In genomic region chr15:65832549-65833364, GRCh38 we compare ENCODE assay signal across 8 cellular contexts. TPM values are rescaled to one million over a fixed set of nuclear protein-coding genes. Genes with fewer than 3 reads are reported as not detected.
DNase-seq lines count a peak whose midpoint lies in the region; ATAC-seq and TF ChIP-seq lines count a peak whose summit lies in the region.

No MANE protein-coding gene starts in this region.

- H3K36me3 ChIP-seq in ES-I3 (ENCODE audit: insufficient read depth, low read length) (no peaks in the 10 kb centered on the region), Loucy (ENCODE audit: insufficient read depth, low read length) (no peaks in the 10 kb centered on the region)

- H3K27ac ChIP-seq in foreskin keratinocyte: no peak overlapping the region

- H3K27me3 Mint-ChIP-seq in activated naive CD4-positive, alpha-beta T cell treated with anti-CD3 and anti-CD28 coated beads, Interleukin-2, amount 10 ng/mL, durations not matched to agents 7 days and 5 days: no peaks in the 10 kb centered on the region
- H3K27me3 Mint-ChIP-seq in nephron (ENCODE audit: low read depth): no peaks in the 10 kb centered on the region

- H3K4me3 ChIP-seq in Loucy (ENCODE audit: low read length, poor library complexity, severe bottlenecking): peak overlapping the region; percentile 44

- peaks cover 16% of the 10 kb centered on the region for H3K4me1 ChIP-seq in ES-I3 (ENCODE audit: insufficient read depth, low read length)
- peaks cover 35% of the 10 kb centered on the region for H3K4me1 ChIP-seq in Loucy (ENCODE audit: insufficient read depth, low read length, poor library complexity, severe bottlenecking)
- peaks cover 9% of the 10 kb centered on the region for H3K4me1 ChIP-seq in foreskin keratinocyte

- H3K4me3 Mint-ChIP-seq in activated naive CD4-positive, alpha-beta T cell treated with anti-CD3 and anti-CD28 coated beads, Interleukin-2, amount 10 ng/mL, durations not matched to agents 7 days and 5 days: peak overlapping the region; percentile 64
- H3K4me3 Mint-ChIP-seq in nephron: peak overlapping the region; percentile 59 to 67 (median 62)

- H3K9ac ChIP-seq in ES-I3 (ENCODE audit: low read depth, low read length): peak overlapping the region; percentile 9
- H3K9ac ChIP-seq in Loucy (ENCODE audit: low read depth, low read length, poor library complexity, severe bottlenecking): peak overlapping the region; percentile 52

- CTCF ChIA-PET in activated naive CD4-positive, alpha-beta T cell treated with anti-CD3 and anti-CD28 coated beads, Interleukin-2, amount 10 ng/mL, durations not matched to agents 7 days and 5 days (lab: Charles Lee): interaction anchor here (0.8 to 1.7 kb wide), 7 partner anchors 9 to 513 kb away, joined by 3 to 15 read pairs (median 4); partner anchors contain the start of gene DENND4A

- TF ChIP-seq CTCF in Loucy (conservative IDR thresholded peaks at IDR 0.05; ENCODE audit: low read length): no peak
- TF ChIP-seq CTCF in foreskin keratinocyte (conservative IDR thresholded peaks at IDR 0.05): peak; percentile 43
- TF ChIP-seq CTCF in nephron (IDR thresholded peaks at IDR 0.05; ENCODE audit: unreplicated experiment in 3 of 3): no peak

- no peaks in the 10 kb centered on the region for H3K79me2 ChIP-seq in Loucy (ENCODE audit: insufficient read depth, low read length)

- H3K4me2 ChIP-seq in Loucy (ENCODE audit: low read depth, low read length, poor library complexity, severe bottlenecking): peak overlapping the region; percentile 62

- H3K27me3 ChIP-seq in Loucy (ENCODE audit: insufficient read depth, low read length, poor library complexity, severe bottlenecking): no peaks in the 10 kb centered on the region
- no peaks in the 10 kb centered on the region for H3K27me3 ChIP-seq in foreskin keratinocyte

- no peaks in the 10 kb centered on the region for H3K9me3 Mint-ChIP-seq in activated naive CD4-positive, alpha-beta T cell treated with anti-CD3 and anti-CD28 coated beads, Interleukin-2, amount 10 ng/mL, durations not matched to agents 7 days and 5 days
- no peaks in the 10 kb centered on the region for H3K9me3 Mint-ChIP-seq in nephron

- peak overlapping the region; percentile 17; the same call in 1 of the 2 replicates for H2AFZ ChIP-seq in Loucy (ENCODE audit: low read length)

- H3K36me3 Mint-ChIP-seq in activated naive CD4-positive, alpha-beta T cell treated with anti-CD3 and anti-CD28 coated beads, Interleukin-2, amount 10 ng/mL, durations not matched to agents 7 days and 5 days: peaks cover 7% of the 10 kb centered on the region
- no peaks in the 10 kb centered on the region for H3K36me3 Mint-ChIP-seq in nephron (ENCODE audit: low read depth)

- H3K27ac Mint-ChIP-seq in activated naive CD4-positive, alpha-beta T cell treated with anti-CD3 and anti-CD28 coated beads, Interleukin-2, amount 10 ng/mL, durations not matched to agents 7 days and 5 days: peak overlapping the region; percentile 96
- peak overlapping the region; percentile 97 to 100 (median 100) for H3K27ac Mint-ChIP-seq in nephron

- H3K9me2 ChIP-seq in Loucy (replicated peaks; ENCODE audit: low read depth, low read length): no peaks in the 10 kb centered on the region

- no peaks in the 10 kb centered on the region for H3K9me3 ChIP-seq in ES-I3 (ENCODE audit: control insufficient read depth, insufficient read depth, low read length)
- H3K9me3 ChIP-seq in Loucy (ENCODE audit: insufficient read depth, low read depth, low read length): no peaks in the 10 kb centered on the region

- ATAC-seq in foreskin keratinocyte (peak; percentile 80), GM18907 (IDR thresholded peaks at IDR 0.05; ENCODE audit: unreplicated experiment) (no peak)

- no peaks in the 10 kb centered on the region for H4K20me1 ChIP-seq in Loucy (ENCODE audit: insufficient read depth, low read length, poor library complexity, severe bottlenecking)

- no peaks in the 10 kb centered on the region for H3F3A ChIP-seq in Loucy (ENCODE audit: low read depth)

- H3K4me1 Mint-ChIP-seq in activated naive CD4-positive, alpha-beta T cell treated with anti-CD3 and anti-CD28 coated beads, Interleukin-2, amount 10 ng/mL, durations not matched to agents 7 days and 5 days: peaks cover 55% of the 10 kb centered on the region
- H3K4me1 Mint-ChIP-seq in nephron: peaks cover 49% of the 10 kb centered on the region

- peak; percentile 100 for DNase-seq in SHP77 treated with DMSO at 0.1 percent for 48 hours (lab: John Stamatoyannopoulos, UW)
- peak; percentile 72 for DNase-seq in activated naive CD4-positive, alpha-beta T cell treated with anti-CD3 and anti-CD28 coated beads, Interleukin-2, amount 10 ng/mL, durations not matched to agents 7 days and 5 days
- peak; percentile 49 to 57 for DNase-seq in foreskin keratinocyte
- DNase-seq in stromal cell of bone marrow (ENCODE audit: low read depth): peak; percentile 97

RNA-seq across cellular contexts. Expression of gene RAB11A, which starts 36.5 kb away (rescaled TPM):
- total RNA-seq in foreskin keratinocyte: 226 and 228 TPM in 2 replicates
- polyA plus RNA-seq in foreskin keratinocyte: 238 and 246 TPM in 2 replicates

RNA-seq across cellular contexts. Expression of gene DENND4A, which starts 40.7 kb away (rescaled TPM):
- total RNA-seq in foreskin keratinocyte: 11.5 and 12.9 TPM in 2 replicates
- polyA plus RNA-seq in foreskin keratinocyte: 5.8 and 6.2 TPM in 2 replicates
